In genomic region chr12:96046543-96047137, GRCh38 we compare ENCODE assay signal across 1 cellular context.
TF ChIP-seq lines count a peak whose summit lies in the region.

No MANE protein-coding gene starts in this region.

TF ChIP-seq in WTC11, 78 proteins besides CTCF, POLR2A, EP300 and RAD21 (continued from another document):
- TF ChIP-seq CDX4 (CRISPR knock-in tag; IDR thresholded peaks at IDR 0.05; ENCODE audit: borderline replicate concordance), result no peak
- TF ChIP-seq ZNF416 (CRISPR knock-in tag; IDR thresholded peaks at IDR 0.05), result no peak
- no peak for TF ChIP-seq GTF2I (CRISPR knock-in tag; conservative IDR thresholded peaks at IDR 0.05)
- TF ChIP-seq FOXK1 (CRISPR knock-in tag; IDR thresholded peaks at IDR 0.05), result no peak
- no peak for TF ChIP-seq ATF3 (CRISPR knock-in tag; conservative IDR thresholded peaks at IDR 0.05)
- no peak for TF ChIP-seq ZNF281 (CRISPR knock-in tag; IDR thresholded peaks at IDR 0.05)
- TF ChIP-seq NFATC4 (CRISPR knock-in tag; IDR thresholded peaks at IDR 0.05), result no peak
- no peak for TF ChIP-seq USF1 (CRISPR knock-in tag; IDR thresholded peaks at IDR 0.05)
